14 cellular contexts compared by ENCODE assay signal in genomic region chr14:35196571-35196970, GRCh38.
A peak's percentile ranks its signal among the peaks of the same experiment; 100 is the strongest.
DNase-seq lines count a peak whose midpoint lies in the region; ATAC-seq and TF ChIP-seq lines count a peak whose summit lies in the region.
"Had no signal": no experiment of that assay in that cellular context is flagged by ENCODE, and none has a peak within 500 bp of the region (broad histone marks: within the 10 kb centered on the region; RNA-seq: fewer than 3 reads in every experiment).

No MANE protein-coding gene starts in this region.

- no peak overlapping the region for H3K23ac ChIP-seq in mesenchymal stem cell (ENCODE audit: low read length in 2 of 2)

- no peak overlapping the region for H2BK15ac ChIP-seq in mesenchymal stem cell (ENCODE audit: low read depth, poor library complexity, severe bottlenecking)

- H4K91ac ChIP-seq in mesenchymal stem cell (ENCODE audit: low read length) = no peak overlapping the region

- H3K36me3 ChIP-seq in mesenchymal stem cell (ENCODE audit: control insufficient read depth in 1 of 2, insufficient read depth in 2 of 2, low read depth in 1 of 2, low read length in 2 of 2) (peaks cover 0 to 3% of the 10 kb centered on the region in 2 experiments), H7 (replicated peaks; ENCODE audit: control insufficient read depth, insufficient read depth, low read length) (no peaks in the 10 kb centered on the region)

- DNase-seq in Calu3 (no peak), mesenchymal stem cell (peak; percentile 11), H7 (no peak), 8988T (no peak)
- DNase-seq in activated naive CD8-positive, alpha-beta T cell treated with anti-CD3 and anti-CD28 coated beads, Interleukin-2, amount 50 U/mL, for 24 hours = no peak
- DNase-seq in activated CD8-positive, alpha-beta memory T cell treated with anti-CD3 and anti-CD28 coated beads for 24 hours = no peak
- DNase-seq: activated CD4-positive, alpha-beta T cell treated with anti-CD3 and anti-CD28 coated beads, Interleukin-2, amount 10 ng/mL, durations not matched to agents 7 days and 5 days; DMS 273 treated with DMSO at 0.1 percent for 48 hours; heart left ventricle; NCI-H1105 treated with DMSO at 0.1 percent for 48 hours; NCI-H82; stimulated activated CD4-positive, alpha-beta T cell treated with anti-CD3 and anti-CD28 coated beads, Interleukin-2, amount 100 ng/mL, for 48 hours; stomach had no signal

- no peak overlapping the region for H4K8ac ChIP-seq in mesenchymal stem cell (ENCODE audit: low read length)

- intact Hi-C loops in Calu3 (cut with micrococcal nuclease; ENCODE audit: unreplicated experiment) = no loop called here

- no peak overlapping the region for H2BK5ac ChIP-seq in mesenchymal stem cell (ENCODE audit: low read depth, low read length, poor library complexity, severe bottlenecking)

- H3K9ac ChIP-seq in mesenchymal stem cell (ENCODE audit: low read length) = peak overlapping the region; percentile 84

- H3K27me3 ChIP-seq in mesenchymal stem cell (ENCODE audit: control insufficient read depth in 1 of 2, insufficient read depth in 1 of 2, low read length in 2 of 2) = no peaks in the 10 kb centered on the region
- H3K27me3 ChIP-seq in H7 (ENCODE audit: control insufficient read depth, insufficient read depth, low read length) = no peaks in the 10 kb centered on the region
- H3K27me3 ChIP-seq: heart left ventricle, stomach had no signal

- no peak overlapping the region for H2BK12ac ChIP-seq in mesenchymal stem cell (ENCODE audit: low read length in 2 of 2)

- no TSS peak for BruUV-seq in Calu3 (replicated peaks; lab: Mats Ljungman, UMichigan)

- no peaks in the 10 kb centered on the region for H3K27me3 Mint-ChIP-seq in Calu3 (ENCODE audit: unreplicated experiment)
- no peaks in the 10 kb centered on the region for H3K27me3 Mint-ChIP-seq in activated naive CD8-positive, alpha-beta T cell treated with anti-CD3 and anti-CD28 coated beads, Interleukin-2, amount 50 U/mL, for 24 hours
- H3K27me3 Mint-ChIP-seq: activated CD4-positive, alpha-beta T cell treated with anti-CD3 and anti-CD28 coated beads, Interleukin-2, amount 10 ng/mL, durations not matched to agents 7 days and 5 days had no signal

- H3K27ac Mint-ChIP-seq in Calu3 (ENCODE audit: unreplicated experiment) = peak overlapping the region; percentile 67
- peak overlapping the region; percentile 52 for H3K27ac Mint-ChIP-seq in activated naive CD8-positive, alpha-beta T cell treated with anti-CD3 and anti-CD28 coated beads, Interleukin-2, amount 50 U/mL, for 24 hours
- H3K27ac Mint-ChIP-seq: activated CD4-positive, alpha-beta T cell treated with anti-CD3 and anti-CD28 coated beads, Interleukin-2, amount 10 ng/mL, durations not matched to agents 7 days and 5 days had no signal

- no peaks in the 10 kb centered on the region for H3K4me1 ChIP-seq in mesenchymal stem cell (ENCODE audit: control insufficient read depth, insufficient read depth, low read depth, low read length)

- H2AK5ac ChIP-seq in mesenchymal stem cell (ENCODE audit: low read length, severe bottlenecking) = no peak overlapping the region

- H2BK120ac ChIP-seq in mesenchymal stem cell (ENCODE audit: low read depth, low read length) = no peak overlapping the region

- no peaks in the 10 kb centered on the region for H3K9me3 Mint-ChIP-seq in Calu3 (ENCODE audit: low read depth, unreplicated experiment)
- H3K9me3 Mint-ChIP-seq in activated naive CD8-positive, alpha-beta T cell treated with anti-CD3 and anti-CD28 coated beads, Interleukin-2, amount 50 U/mL, for 24 hours = peaks cover 6% of the 10 kb centered on the region

- H3K4ac ChIP-seq in mesenchymal stem cell (ENCODE audit: low read depth in 1 of 2, low read length in 2 of 2) = no peak overlapping the region

- H3K27ac ChIP-seq in mesenchymal stem cell (ENCODE audit: low read length, poor library complexity, severe bottlenecking) = no peak overlapping the region
- H3K27ac ChIP-seq: heart left ventricle, stomach had no signal

- CTCF ChIA-PET in Calu3 (lab: Charles Lee) = no interaction called here

- H2AFZ ChIP-seq in mesenchymal stem cell (ENCODE audit: low read depth, low read length) = no peak overlapping the region

- H3K4me3 ChIP-seq in mesenchymal stem cell (ENCODE audit: insufficient read depth in 1 of 2, low read depth in 1 of 2, low read length in 2 of 2) (no peak overlapping the region), H7 (ENCODE audit: insufficient read depth, low read depth, low read length) (no peak overlapping the region)
- H3K4me3 ChIP-seq: heart left ventricle, stomach had no signal

- no peak overlapping the region for H3K4me2 ChIP-seq in mesenchymal stem cell (ENCODE audit: low read length, poor library complexity, severe bottlenecking)

- peak; percentile 55 for ATAC-seq in GM18907 (IDR thresholded peaks at IDR 0.05; ENCODE audit: unreplicated experiment)
- no peak for ATAC-seq in activated naive CD8-positive, alpha-beta T cell treated with anti-CD3 and anti-CD28 coated beads, Interleukin-2, amount 50 U/mL, for 24 hours
- ATAC-seq: heart left ventricle had no signal

- WGBS in mesenchymal stem cell = no CpG with 5 or more reads among the region's 1 CpG

- no peak overlapping the region for H3K4me3 Mint-ChIP-seq in Calu3 (ENCODE audit: low read depth, unreplicated experiment)
- no peak overlapping the region for H3K4me3 Mint-ChIP-seq in activated naive CD8-positive, alpha-beta T cell treated with anti-CD3 and anti-CD28 coated beads, Interleukin-2, amount 50 U/mL, for 24 hours
- H3K4me3 Mint-ChIP-seq: activated CD4-positive, alpha-beta T cell treated with anti-CD3 and anti-CD28 coated beads, Interleukin-2, amount 10 ng/mL, durations not matched to agents 7 days and 5 days had no signal

- TF ChIP-seq CTCF in Calu3 (IDR thresholded peaks at IDR 0.05; ENCODE audit: unreplicated experiment) = no peak

- peaks cover 1% of the 10 kb centered on the region for H3K79me1 ChIP-seq in mesenchymal stem cell (replicated peaks; ENCODE audit: low read length, poor library complexity, severe bottlenecking)

- no peaks in the 10 kb centered on the region for H3K9me3 ChIP-seq in mesenchymal stem cell (ENCODE audit: control insufficient read depth, low read length)
- H3K9me3 ChIP-seq: stomach had no signal

- no peak overlapping the region for H3K14ac ChIP-seq in mesenchymal stem cell (ENCODE audit: low read length in 2 of 2)

- no peak overlapping the region for H3K18ac ChIP-seq in mesenchymal stem cell (ENCODE audit: low read depth in 1 of 2, low read length in 2 of 2)

- H3K4me1 Mint-ChIP-seq in Calu3 (ENCODE audit: low read depth, unreplicated experiment) = peaks cover 27% of the 10 kb centered on the region
- peaks cover 33% of the 10 kb centered on the region for H3K4me1 Mint-ChIP-seq in activated naive CD8-positive, alpha-beta T cell treated with anti-CD3 and anti-CD28 coated beads, Interleukin-2, amount 50 U/mL, for 24 hours

- H3K36me3 Mint-ChIP-seq in Calu3 (ENCODE audit: insufficient read depth, unreplicated experiment) = no peaks in the 10 kb centered on the region
- H3K36me3 Mint-ChIP-seq in activated naive CD8-positive, alpha-beta T cell treated with anti-CD3 and anti-CD28 coated beads, Interleukin-2, amount 50 U/mL, for 24 hours (ENCODE audit: low read depth) = peaks cover 27% of the 10 kb centered on the region
